Comparison of ENCODE assay signal across 8 cellular contexts in genomic region chr7:130913721-130914588, GRCh38.
DNase-seq lines count a peak whose midpoint lies in the region; ATAC-seq and TF ChIP-seq lines count a peak whose summit lies in the region.

No MANE protein-coding gene starts in this region.

- H3K27me3 ChIP-seq in H9 (ENCODE audit: insufficient read depth, low read length) (no peaks in the 10 kb centered on the region), SJSA1 (replicated peaks) (no peaks in the 10 kb centered on the region), fibroblast of lung (ENCODE audit: control insufficient read depth, insufficient read depth, low read length) (no peaks in the 10 kb centered on the region), smooth muscle cell (ENCODE audit: low read depth) (no peaks in the 10 kb centered on the region)

- no peak overlapping the region for H3K23ac ChIP-seq in H9 (ENCODE audit: insufficient read length, low read depth, low read length)

- no peaks in the 10 kb centered on the region for H3K79me2 ChIP-seq in H9 (ENCODE audit: insufficient read depth, low read length)
- peaks cover 85% of the 10 kb centered on the region for H3K79me2 ChIP-seq in fibroblast of lung (ENCODE audit: control insufficient read depth, insufficient read depth, low read length)
- peaks cover 30% of the 10 kb centered on the region for H3K79me2 ChIP-seq in smooth muscle cell (ENCODE audit: low read depth)

- no peak overlapping the region for H2AK5ac ChIP-seq in H9 (ENCODE audit: insufficient read length, low read length)

- H2BK12ac ChIP-seq in H9 (ENCODE audit: insufficient read length, low read depth, low read length) = no peak overlapping the region

- no peak overlapping the region for H3K18ac ChIP-seq in H9 (ENCODE audit: insufficient read length, low read depth, low read length)

- H3K9ac ChIP-seq in H9 (ENCODE audit: extremely low read depth, insufficient read length, low read length) (no peak overlapping the region), fibroblast of lung (ENCODE audit: insufficient read depth, low read length) (peak overlapping the region; percentile 64), smooth muscle cell (ENCODE audit: low read depth) (peak overlapping the region; percentile 87)

- no peak overlapping the region for H2BK5ac ChIP-seq in H9 (ENCODE audit: insufficient read length, low read length)

- H3K9me3 Mint-ChIP-seq in H9 = no peaks in the 10 kb centered on the region

- H3K23me2 ChIP-seq in H9 (ENCODE audit: insufficient read length, low read depth, low read length, poor library complexity, severe bottlenecking) = peaks cover 4% of the 10 kb centered on the region

- H2BK15ac ChIP-seq in H9 (ENCODE audit: low read depth, low read length) = no peak overlapping the region

- H2AFZ ChIP-seq in H9 (ENCODE audit: low read length) = no peak overlapping the region
- no peak overlapping the region for H2AFZ ChIP-seq in fibroblast of lung (ENCODE audit: low read length)
- H2AFZ ChIP-seq in smooth muscle cell (ENCODE audit: low read depth) = no peak overlapping the region

- H4K20me1 ChIP-seq in H9 (ENCODE audit: control insufficient read depth, insufficient read depth, insufficient read length) = no peaks in the 10 kb centered on the region
- H4K20me1 ChIP-seq in fibroblast of lung (ENCODE audit: control insufficient read depth, extremely low read depth, insufficient read depth, low read length) = no peaks in the 10 kb centered on the region
- peaks cover 4% of the 10 kb centered on the region for H4K20me1 ChIP-seq in smooth muscle cell (ENCODE audit: low read depth)

- H3K36me3 ChIP-seq in SJSA1 = peaks cover 34% of the 10 kb centered on the region
- peaks cover 7% of the 10 kb centered on the region for H3K36me3 ChIP-seq in fibroblast of lung (ENCODE audit: control insufficient read depth, insufficient read depth, low read length)
- no peaks in the 10 kb centered on the region for H3K36me3 ChIP-seq in smooth muscle cell (ENCODE audit: low read depth)

- H3K27ac Mint-ChIP-seq in H9 = peak overlapping the region; percentile 55 to 78 (median 62); a peak in 4 of 7 replicates

- H2BK20ac ChIP-seq in H9 (ENCODE audit: low read depth, low read length, poor library complexity, severe bottlenecking) = no peak overlapping the region

- no peak overlapping the region for H3K14ac ChIP-seq in H9 (ENCODE audit: insufficient read depth, low read length)

- no peak overlapping the region for H3K4ac ChIP-seq in H9 (ENCODE audit: low read depth, low read length)

- no peak overlapping the region for H4K8ac ChIP-seq in H9 (replicated peaks; ENCODE audit: insufficient read length, low read depth, low read length)

- no peak overlapping the region for H4K5ac ChIP-seq in H9 (ENCODE audit: insufficient read length, low read depth, low read length)

- H3K4me3 Mint-ChIP-seq in H9 = no peak overlapping the region

- H3K4me1 ChIP-seq in H9 (ENCODE audit: insufficient read depth, low read length) (peaks cover 30% of the 10 kb centered on the region; the same call in 1 of the 2 replicates), SJSA1 (replicated peaks) (peaks cover 76% of the 10 kb centered on the region), fibroblast of lung (ENCODE audit: control insufficient read depth, extremely low read depth, insufficient read depth, low read length) (peaks cover 35% of the 10 kb centered on the region), smooth muscle cell (ENCODE audit: low read depth) (peaks cover 26% of the 10 kb centered on the region)

- WGBS in H9 (ENCODE audit: extremely low coverage, insufficient read length, low lambda C conversion rate) = no CpG with 5 or more reads among the region's 11 CpGs
- 52% methylated on average over 11 of the region's 11 CpGs for WGBS in smooth muscle cell (ENCODE audit: low lambda C conversion rate)

- H3K4me1 Mint-ChIP-seq in H9 = peaks cover 70 to 75% of the 10 kb centered on the region in 2 experiments

- no peak overlapping the region for H3K4me2 ChIP-seq in H9 (ENCODE audit: insufficient read depth, insufficient read length, low read length)
- H3K4me2 ChIP-seq in fibroblast of lung (ENCODE audit: extremely low read depth, insufficient read depth, low read length) = peak overlapping the region; percentile 70
- H3K4me2 ChIP-seq in smooth muscle cell = peak overlapping the region; percentile 55

- DNase-seq in H9 = no peak
- no peak for DNase-seq in SJSA1 (ENCODE audit: low read depth in 1 of 2, low spot score in 2 of 2)
- DNase-seq in fibroblast of lung (ENCODE audit: low read depth in 2 of 2) = no peak
- no peak for DNase-seq in smooth muscle cell (lab: John Stamatoyannopoulos, UW; ENCODE audit: unreplicated experiment)
- DNase-seq in COLO668 (lab: John Stamatoyannopoulos, UW; ENCODE audit: unreplicated experiment) = no peak
- no peak for DNase-seq in AG20443 (ENCODE audit: low spot score)
- DNase-seq in NCI-H2227 (lab: John Stamatoyannopoulos, UW; ENCODE audit: unreplicated experiment) = no peak

- H3T11ph ChIP-seq in H9 (ENCODE audit: low read length) = no peak overlapping the region

- H3K36me3 Mint-ChIP-seq in H9 (ENCODE audit: insufficient read depth in 1 of 3, low read depth in 3 of 3) = no peaks in the 10 kb centered on the region

- no peak for TF ChIP-seq CTCF in H9 (conservative IDR thresholded peaks at IDR 0.05)
- TF ChIP-seq CTCF in fibroblast of lung (conservative IDR thresholded peaks at IDR 0.05 in 1 of 2, IDR thresholded peaks at IDR 0.05 in 1 of 2; ENCODE audit: low read depth in 1 of 2, low read length in 2 of 2) = no peak
- TF ChIP-seq CTCF in smooth muscle cell (IDR thresholded peaks at IDR 0.05; ENCODE audit: borderline replicate concordance, insufficient read depth, poor library complexity, severe bottlenecking) = no peak

- H3K27ac ChIP-seq in H9 (ENCODE audit: insufficient read length, low read depth, low read length) = no peak overlapping the region
- H3K27ac ChIP-seq in SJSA1 = peak overlapping the region; percentile 100
- H3K27ac ChIP-seq in fibroblast of lung (ENCODE audit: insufficient read depth, low read length) = peak overlapping the region; percentile 89
- peak overlapping the region; percentile 99 for H3K27ac ChIP-seq in smooth muscle cell (ENCODE audit: low read depth)

- H3F3A ChIP-seq in smooth muscle cell (ENCODE audit: low read depth) = peaks cover 42% of the 10 kb centered on the region

- ATAC-seq in GM19452 (IDR thresholded peaks at IDR 0.05; ENCODE audit: unreplicated experiment) = no peak

- H3K9me3 ChIP-seq in H9 (ENCODE audit: control insufficient read depth, low read depth, low read length) (no peaks in the 10 kb centered on the region), SJSA1 (replicated peaks) (no peaks in the 10 kb centered on the region), fibroblast of lung (ENCODE audit: control insufficient read depth, insufficient read depth, low read depth, low read length) (no peaks in the 10 kb centered on the region), smooth muscle cell (replicated peaks; ENCODE audit: low read depth) (no peaks in the 10 kb centered on the region)

- H4K91ac ChIP-seq in H9 (ENCODE audit: insufficient read length, low read depth, low read length) = no peak overlapping the region

- H3K4me3 ChIP-seq in SJSA1 = peak overlapping the region; percentile 48
- peak overlapping the region; percentile 18 to 97 (median 52) for H3K4me3 ChIP-seq in fibroblast of lung (replicated peaks in 1 of 4; ENCODE audit: control extremely low read depth in 1 of 4, insufficient read depth in 1 of 4, low read depth in 3 of 4, low read length in 4 of 4)
- peak overlapping the region; percentile 2 for H3K4me3 ChIP-seq in smooth muscle cell

- H2BK120ac ChIP-seq in H9 (ENCODE audit: low read depth, low read length, poor library complexity, severe bottlenecking) = no peak overlapping the region

- no peak overlapping the region for H3K56ac ChIP-seq in H9 (ENCODE audit: insufficient read length, low read depth, low read length)

- no peaks in the 10 kb centered on the region for H3K27me3 Mint-ChIP-seq in H9 (ENCODE audit: low read depth)

- H3K79me1 ChIP-seq in H9 (ENCODE audit: insufficient read depth, low read depth, low read length, poor library complexity, severe bottlenecking) = no peaks in the 10 kb centered on the region
